ENCODE assay signal across 33 cellular contexts in the genomic region with DNA sequence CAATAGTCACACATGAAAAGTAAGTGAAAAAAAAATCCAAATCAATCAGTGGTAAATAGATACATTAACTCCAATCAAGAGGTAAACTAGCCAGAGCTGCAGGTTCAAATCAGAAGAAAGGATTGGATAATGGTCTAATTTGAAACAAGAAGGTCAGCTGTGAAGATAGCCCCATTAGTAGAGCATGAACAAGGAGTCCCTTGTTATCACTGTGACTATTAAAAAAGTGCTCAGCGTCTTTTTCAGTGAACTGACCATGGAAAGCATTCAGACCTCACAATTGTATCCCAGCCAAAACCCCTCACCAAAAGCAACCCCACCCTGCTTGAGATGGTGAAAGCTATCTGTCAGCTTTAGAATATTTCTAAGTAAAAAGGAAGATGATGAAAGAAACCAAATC.
"Had no signal": no experiment of that assay in that cellular context is flagged by ENCODE, and none has a peak within 500 bp of the region (broad histone marks: within the 10 kb centered on the region; RNA-seq: fewer than 3 reads in every experiment).

No MANE protein-coding gene starts in this region.

- H3K27me3 Mint-ChIP-seq: memory B cell, type B pancreatic cell had no signal

- H3K27me3 ChIP-seq: dorsolateral prefrontal cortex, gastroesophageal sphincter, neutrophil, pancreas, testis, tibial artery had no signal

- H3K27ac Mint-ChIP-seq: immature natural killer cell; memory B cell; mesothelial cell of epicardium; naive B cell; natural killer cell treated with Interleukin-12 subunit alpha and Interleukin-12 subunit beta and Interleukin-15 and Interleukin-18, amount 100 ng/mL, for 72 hours; type B pancreatic cell had no signal

- ATAC-seq: esophagus mucosa; gastroesophageal sphincter; left colon; mucosa of descending colon; natural killer cell treated with Interleukin-12 subunit alpha and Interleukin-12 subunit beta and Interleukin-15 and Interleukin-18, amount 100 ng/mL, for 72 hours; pancreas; sciatic nerve had no signal

- H3K4me1 Mint-ChIP-seq: immature natural killer cell, memory B cell had no signal

- H3K4me3 Mint-ChIP-seq: immature natural killer cell; memory B cell; mesothelial cell of epicardium; naive B cell; natural killer cell treated with Interleukin-12 subunit alpha and Interleukin-12 subunit beta and Interleukin-15 and Interleukin-18, amount 100 ng/mL, for 72 hours; neural crest cell; type B pancreatic cell had no signal

- H3K4me3 ChIP-seq: dorsolateral prefrontal cortex, gastroesophageal sphincter, lung, mucosa of descending colon, pancreas, smooth muscle cell, testis, tibial artery had no signal

- H3K4me1 ChIP-seq: testis, tibial artery had no signal

- H3K27ac ChIP-seq: dorsolateral prefrontal cortex, epithelial cell of prostate, gastroesophageal sphincter, neutrophil, pancreas, testis, tibial artery had no signal

- FAIRE-seq: colon, pancreas had no signal

- H3K9me3 ChIP-seq: gastroesophageal sphincter, neutrophil, pancreas, testis had no signal

- H3K36me3 Mint-ChIP-seq: immature natural killer cell; memory B cell; mesothelial cell of epicardium; natural killer cell treated with Interleukin-12 subunit alpha and Interleukin-12 subunit beta and Interleukin-15 and Interleukin-18, amount 100 ng/mL, for 72 hours; type B pancreatic cell had no signal

- DNase-seq: dorsolateral prefrontal cortex; effector CD4-positive, alpha-beta T cell; foreskin fibroblast; hypothalamus; immature natural killer cell; islet precursor cell; kidney glomerular epithelial cell; left colon; mucosa of descending colon; naive B cell; pancreas; retina; stimulated activated CD4-positive, alpha-beta T cell treated with anti-CD3 and anti-CD28 coated beads, Interleukin-12 subunit alpha, Interleukin-12 subunit beta, amount 100 ng/mL, for 4 hours; stimulated activated CD4-positive, alpha-beta T cell treated with anti-CD3 and anti-CD28 coated beads, Interleukin-1b, Interleukin-23, amount 100 ng/mL, for 48 hours; stimulated activated CD4-positive, alpha-beta T cell treated with anti-CD3 and anti-CD28 coated beads, Interleukin-4, amount 100 ng/mL, for 1 hour; stimulated activated CD8-positive, alpha-beta memory T cell treated with anti-CD3 and anti-CD28 coated beads, Interleukin-4, amount 100 ng/mL, for 48 hours; stimulated activated naive CD4-positive, alpha-beta T cell; substantia nigra; testis; tibial artery had no signal

- H3K36me3 ChIP-seq: gastroesophageal sphincter, neutrophil, pancreas, tibial artery had no signal

- H3K4me2 ChIP-seq: smooth muscle cell had no signal
